In the genomic region with DNA sequence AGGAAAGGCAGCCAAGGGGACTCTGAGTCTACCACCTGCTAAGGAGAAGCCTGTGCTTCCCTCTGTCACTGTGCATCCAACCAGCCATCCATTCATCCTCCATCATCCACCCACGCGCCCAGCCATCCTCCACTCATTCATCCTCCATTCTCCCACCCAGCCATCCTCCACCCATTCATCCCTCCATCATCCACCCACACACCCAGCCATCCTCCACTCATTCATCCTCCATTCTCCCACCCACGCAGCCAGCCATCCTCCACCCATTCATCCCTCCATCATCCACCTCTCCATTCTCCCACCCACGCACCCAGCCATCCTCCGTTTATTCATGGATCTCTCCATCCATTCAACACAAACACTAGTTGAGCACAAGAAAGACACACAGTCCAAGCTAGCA, we compare ENCODE assay signal across 29 cellular contexts.
"Had no signal": no experiment of that assay in that cellular context is flagged by ENCODE, and none has a peak within 500 bp of the region (broad histone marks: within the 10 kb centered on the region; RNA-seq: fewer than 3 reads in every experiment).

No MANE protein-coding gene starts in this region.

- DNase-seq: activated CD4-positive, alpha-beta memory T cell treated with anti-CD3 and anti-CD28 coated beads, Interleukin-2, amount 10 ng/mL, durations not matched to agents 7 days and 5 days; activated CD4-positive, alpha-beta T cell treated with anti-CD3 and anti-CD28 coated beads for 1 hour; activated CD4-positive, alpha-beta T cell treated with anti-CD3 and anti-CD28 coated beads for 48 hours; activated CD4-positive, CD25-positive, alpha-beta regulatory T cell; activated CD8-positive, alpha-beta memory T cell treated with anti-CD3 and anti-CD28 coated beads for 24 hours; activated CD8-positive, alpha-beta memory T cell treated with anti-CD3 and anti-CD28 coated beads, Interleukin-2, amount 10 ng/mL, durations not matched to agents 7 days and 5 days; activated CD8-positive, alpha-beta memory T cell treated with anti-CD3 and anti-CD28 coated beads, Interleukin-2, amount 50 U/mL, for 48 hours; activated effector memory CD4-positive, alpha-beta T cell treated with anti-CD3 and anti-CD28 coated beads, Interleukin-2, amount 50 U/mL, for 16 hours; activated naive CD4-positive, alpha-beta T cell; activated naive CD4-positive, alpha-beta T cell treated with anti-CD3 and anti-CD28 coated beads, Interleukin-2, amount 50 U/mL, for 16 hours; activated naive CD8-positive, alpha-beta T cell treated with anti-CD3 and anti-CD28 coated beads for 36 hours; activated T-cell treated with anti-CD3 and anti-CD28 coated beads, Interleukin-2, amount 50 U/mL, for 72 hours; amniotic stem cell; Kasumi-1; KG1; MM.1S; MV-4-11; NCI-H1092; NCI-H1436 treated with DMSO at 0.1 percent for 48 hours; NCI-H1694 treated with DMSO at 0.1 percent for 48 hours; NCI-H2029; NCI-H345; NCI-H524 treated with DMSO at 0.1 percent for 48 hours; SHP77; SJCRH30; T1000; WERI-Rb-1 had no signal

- ATAC-seq: activated CD8-positive, alpha-beta memory T cell treated with anti-CD3 and anti-CD28 coated beads, Interleukin-2, amount 10 ng/mL, durations not matched to agents 7 days and 5 days; activated T-cell treated with anti-CD3 and anti-CD28 coated beads, Interleukin-2, amount 50 U/mL, for 72 hours; activated T-helper 17 cell treated with anti-CD3 and anti-CD28 coated beads, Interleukin-2, amount 50 U/mL, for 72 hours had no signal

- H3K27ac Mint-ChIP-seq: activated CD4-positive, alpha-beta memory T cell treated with anti-CD3 and anti-CD28 coated beads, Interleukin-2, amount 10 ng/mL, durations not matched to agents 7 days and 5 days; activated CD8-positive, alpha-beta memory T cell treated with anti-CD3 and anti-CD28 coated beads, Interleukin-2, amount 10 ng/mL, durations not matched to agents 7 days and 5 days; activated naive CD8-positive, alpha-beta T cell treated with anti-CD3 and anti-CD28 coated beads for 36 hours; activated T-cell treated with anti-CD3 and anti-CD28 coated beads, Interleukin-2, amount 50 U/mL, for 72 hours; activated T-helper 17 cell treated with anti-CD3 and anti-CD28 coated beads, Interleukin-2, amount 50 U/mL, for 72 hours had no signal

- H3K4me3 Mint-ChIP-seq: activated CD4-positive, alpha-beta memory T cell treated with anti-CD3 and anti-CD28 coated beads, Interleukin-2, amount 10 ng/mL, durations not matched to agents 7 days and 5 days; activated CD8-positive, alpha-beta memory T cell treated with anti-CD3 and anti-CD28 coated beads, Interleukin-2, amount 10 ng/mL, durations not matched to agents 7 days and 5 days; activated naive CD8-positive, alpha-beta T cell treated with anti-CD3 and anti-CD28 coated beads for 36 hours; activated T-cell treated with anti-CD3 and anti-CD28 coated beads, Interleukin-2, amount 50 U/mL, for 72 hours; activated T-helper 17 cell treated with anti-CD3 and anti-CD28 coated beads, Interleukin-2, amount 50 U/mL, for 72 hours had no signal

- H3K27me3 ChIP-seq: SJCRH30 had no signal

- H3K4me1 Mint-ChIP-seq: activated CD4-positive, alpha-beta memory T cell treated with anti-CD3 and anti-CD28 coated beads, Interleukin-2, amount 10 ng/mL, durations not matched to agents 7 days and 5 days; activated CD8-positive, alpha-beta memory T cell treated with anti-CD3 and anti-CD28 coated beads, Interleukin-2, amount 10 ng/mL, durations not matched to agents 7 days and 5 days; activated naive CD8-positive, alpha-beta T cell treated with anti-CD3 and anti-CD28 coated beads for 36 hours; activated T-helper 17 cell treated with anti-CD3 and anti-CD28 coated beads, Interleukin-2, amount 50 U/mL, for 72 hours had no signal

- H3K9me3 Mint-ChIP-seq: activated CD4-positive, alpha-beta memory T cell treated with anti-CD3 and anti-CD28 coated beads, Interleukin-2, amount 10 ng/mL, durations not matched to agents 7 days and 5 days; activated naive CD8-positive, alpha-beta T cell treated with anti-CD3 and anti-CD28 coated beads for 36 hours; activated T-cell treated with anti-CD3 and anti-CD28 coated beads, Interleukin-2, amount 50 U/mL, for 72 hours; activated T-helper 17 cell treated with anti-CD3 and anti-CD28 coated beads, Interleukin-2, amount 50 U/mL, for 72 hours had no signal

- H3K9me3 ChIP-seq: SJCRH30 had no signal

- H3K36me3 Mint-ChIP-seq: activated CD8-positive, alpha-beta memory T cell treated with anti-CD3 and anti-CD28 coated beads, Interleukin-2, amount 10 ng/mL, durations not matched to agents 7 days and 5 days; activated naive CD8-positive, alpha-beta T cell treated with anti-CD3 and anti-CD28 coated beads for 36 hours had no signal

- H3K27ac ChIP-seq: SJCRH30, SK-N-MC, WERI-Rb-1 had no signal

- H3K27me3 Mint-ChIP-seq: activated CD8-positive, alpha-beta memory T cell treated with anti-CD3 and anti-CD28 coated beads, Interleukin-2, amount 10 ng/mL, durations not matched to agents 7 days and 5 days; activated T-helper 17 cell treated with anti-CD3 and anti-CD28 coated beads, Interleukin-2, amount 50 U/mL, for 72 hours had no signal

- H3K4me3 ChIP-seq: SJCRH30, SK-N-MC had no signal

- H3K36me3 ChIP-seq: SJCRH30, WERI-Rb-1 had no signal
